ENCODE assay signal across 2 cellular contexts in the genomic region with DNA sequence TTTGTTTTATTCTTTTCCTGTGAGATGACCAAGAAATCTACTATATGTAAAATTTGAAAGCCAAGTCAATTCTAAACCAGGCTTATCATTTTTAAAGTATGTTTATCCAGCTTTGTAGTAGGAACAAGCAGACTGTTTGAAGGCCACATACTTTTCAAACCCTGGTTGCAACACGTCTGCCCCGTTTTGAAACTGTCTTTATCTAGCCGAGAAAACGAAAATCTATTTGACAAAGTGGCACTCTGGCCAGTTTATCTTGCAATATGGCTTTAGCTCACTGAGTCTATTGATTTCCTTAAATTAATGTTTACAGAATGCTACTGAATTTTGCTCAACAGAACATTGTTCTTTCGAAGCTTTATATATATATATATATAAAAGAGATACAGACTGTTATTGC.
TF ChIP-seq lines count a peak whose summit lies in the region.

No MANE protein-coding gene starts in this region.

TF ChIP-seq in WTC11, 78 proteins besides CTCF, POLR2A, EP300 and RAD21:
- no peak for TF ChIP-seq FOXK1 (CRISPR knock-in tag; IDR thresholded peaks at IDR 0.05)
- TF ChIP-seq ZNF416 (CRISPR knock-in tag; IDR thresholded peaks at IDR 0.05) = no peak
- TF ChIP-seq ZNF512 (CRISPR knock-in tag; IDR thresholded peaks at IDR 0.05; ENCODE audit: borderline replicate concordance) = no peak
- no peak for TF ChIP-seq TEAD1 (CRISPR knock-in tag; IDR thresholded peaks at IDR 0.05)
- no peak for TF ChIP-seq E2F5 (CRISPR knock-in tag; IDR thresholded peaks at IDR 0.05)
- no peak for TF ChIP-seq RELA (CRISPR knock-in tag; IDR thresholded peaks at IDR 0.05; ENCODE audit: borderline replicate concordance)
- TF ChIP-seq, protein P1, sequence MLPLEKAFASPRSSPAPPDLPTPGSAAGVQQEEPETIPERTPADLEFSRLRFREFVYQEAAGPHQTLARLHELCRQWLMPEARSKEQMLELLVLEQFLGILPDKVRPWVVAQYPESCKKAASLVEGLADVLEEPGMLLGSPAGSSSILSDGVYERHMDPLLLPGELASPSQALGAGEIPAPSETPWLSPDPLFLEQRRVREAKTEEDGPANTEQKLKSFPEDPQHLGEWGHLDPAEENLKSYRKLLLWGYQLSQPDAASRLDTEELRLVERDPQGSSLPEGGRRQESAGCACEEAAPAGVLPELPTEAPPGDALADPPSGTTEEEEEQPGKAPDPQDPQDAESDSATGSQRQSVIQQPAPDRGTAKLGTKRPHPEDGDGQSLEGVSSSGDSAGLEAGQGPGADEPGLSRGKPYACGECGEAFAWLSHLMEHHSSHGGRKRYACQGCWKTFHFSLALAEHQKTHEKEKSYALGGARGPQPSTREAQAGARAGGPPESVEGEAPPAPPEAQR (CRISPR knock-in tag; IDR thresholded peaks at IDR 0.05) = no peak
- TF ChIP-seq FOXP4 (CRISPR knock-in tag; IDR thresholded peaks at IDR 0.05) = no peak
- TF ChIP-seq NFATC4 (CRISPR knock-in tag; IDR thresholded peaks at IDR 0.05) = no peak
- no peak for TF ChIP-seq KAT7 (CRISPR knock-in tag; IDR thresholded peaks at IDR 0.05; ENCODE audit: borderline replicate concordance)
- no peak for TF ChIP-seq ZNF671 (CRISPR knock-in tag; IDR thresholded peaks at IDR 0.05)
- TF ChIP-seq SOX15 (CRISPR knock-in tag; IDR thresholded peaks at IDR 0.05) = no peak

TF ChIP-seq in HepG2, 621 proteins besides CTCF, POLR2A, EP300 and RAD21 (continues in another document):
- TF ChIP-seq ZNF234 (CRISPR knock-in tag; conservative IDR thresholded peaks at IDR 0.05) (no peak), CHD4 (IDR thresholded peaks at IDR 0.05; ENCODE audit: borderline replicate concordance, low read length) (no peak), ZNF503 (CRISPR knock-in tag; IDR thresholded peaks at IDR 0.05) (peak; percentile 80; the same call in 1 of the 2 replicates), MBD4 (IDR thresholded peaks at IDR 0.05; ENCODE audit: borderline replicate concordance, low read length) (peak; percentile 90), PAXIP1 (CRISPR knock-in tag; conservative IDR thresholded peaks at IDR 0.05) (peak; percentile 71), FOSL2 (CRISPR knock-in tag; IDR thresholded peaks at IDR 0.05) (peak; percentile 75), SIX1 (CRISPR knock-in tag; IDR thresholded peaks at IDR 0.05; ENCODE audit: borderline replicate concordance) (peak; percentile 66; the same call in 1 of the 2 replicates), HMG20A (CRISPR knock-in tag; IDR thresholded peaks at IDR 0.05; ENCODE audit: borderline replicate concordance) (peak; percentile 87), TBL1XR1 (IDR thresholded peaks at IDR 0.05; ENCODE audit: borderline replicate concordance, low read length, partially characterized antibody) (peak; percentile 43), MYNN (CRISPR knock-in tag; IDR thresholded peaks at IDR 0.05; ENCODE audit: low read depth) (no peak), ZNF24 (IDR thresholded peaks at IDR 0.05) (0 out of 2 replicates have a peak, but pooled peaks have one; percentile 8), REST (IDR thresholded peaks at IDR 0.05; ENCODE audit: borderline replicate concordance in 1 of 2, low read depth in 1 of 2, low read length in 2 of 2) (peak in 1 of 2 experiments; percentile 58; a peak in 2 of 4 replicates), FOXP4 (CRISPR knock-in tag; IDR thresholded peaks at IDR 0.05) (peak; percentile 83), KDM2A (CRISPR knock-in tag; IDR thresholded peaks at IDR 0.05; ENCODE audit: borderline replicate concordance, low read depth) (no peak), ZNF253 (CRISPR knock-in tag; IDR thresholded peaks at IDR 0.05; ENCODE audit: borderline replicate concordance) (no peak), PITX1 (CRISPR knock-in tag; IDR thresholded peaks at IDR 0.05) (peak; percentile 84), ZSCAN30 (CRISPR knock-in tag; IDR thresholded peaks at IDR 0.05) (no peak), FOXJ3 (CRISPR knock-in tag; IDR thresholded peaks at IDR 0.05; ENCODE audit: borderline replicate concordance) (peak; percentile 90; the same call in 1 of the 2 replicates), YEATS4 (CRISPR knock-in tag; IDR thresholded peaks at IDR 0.05; ENCODE audit: borderline replicate concordance) (0 out of 2 replicates have a peak, but pooled peaks have one; percentile 19), HDAC1 (CRISPR knock-in tag; IDR thresholded peaks at IDR 0.05) (peak; percentile 61), RXRB (CRISPR knock-in tag; IDR thresholded peaks at IDR 0.05; ENCODE audit: borderline replicate concordance) (peak; percentile 66; the same call in 1 of the 2 replicates)
- TF ChIP-seq, protein P2, sequence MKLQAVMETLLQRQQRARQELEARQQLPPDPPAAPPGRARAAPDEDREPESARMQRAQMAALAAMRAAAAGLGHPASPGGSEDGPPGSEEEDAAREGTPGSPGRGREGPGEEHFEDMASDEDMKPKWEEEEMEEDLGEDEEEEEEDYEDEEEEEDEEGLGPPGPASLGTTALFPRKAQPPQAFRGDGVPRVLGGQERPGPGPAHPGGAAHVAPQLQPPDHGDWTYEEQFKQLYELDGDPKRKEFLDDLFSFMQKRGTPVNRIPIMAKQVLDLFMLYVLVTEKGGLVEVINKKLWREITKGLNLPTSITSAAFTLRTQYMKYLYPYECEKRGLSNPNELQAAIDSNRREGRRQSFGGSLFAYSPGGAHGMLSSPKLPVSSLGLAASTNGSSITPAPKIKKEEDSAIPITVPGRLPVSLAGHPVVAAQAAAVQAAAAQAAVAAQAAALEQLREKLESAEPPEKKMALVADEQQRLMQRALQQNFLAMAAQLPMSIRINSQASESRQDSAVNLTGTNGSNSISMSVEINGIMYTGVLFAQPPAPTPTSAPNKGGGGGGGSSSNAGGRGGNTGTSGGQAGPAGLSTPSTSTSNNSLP (IDR thresholded peaks at IDR 0.05; ENCODE audit: low read depth, low read length) = peak; percentile 63; the same call in 1 of the 2 replicates
- TF ChIP-seq, protein P3, sequence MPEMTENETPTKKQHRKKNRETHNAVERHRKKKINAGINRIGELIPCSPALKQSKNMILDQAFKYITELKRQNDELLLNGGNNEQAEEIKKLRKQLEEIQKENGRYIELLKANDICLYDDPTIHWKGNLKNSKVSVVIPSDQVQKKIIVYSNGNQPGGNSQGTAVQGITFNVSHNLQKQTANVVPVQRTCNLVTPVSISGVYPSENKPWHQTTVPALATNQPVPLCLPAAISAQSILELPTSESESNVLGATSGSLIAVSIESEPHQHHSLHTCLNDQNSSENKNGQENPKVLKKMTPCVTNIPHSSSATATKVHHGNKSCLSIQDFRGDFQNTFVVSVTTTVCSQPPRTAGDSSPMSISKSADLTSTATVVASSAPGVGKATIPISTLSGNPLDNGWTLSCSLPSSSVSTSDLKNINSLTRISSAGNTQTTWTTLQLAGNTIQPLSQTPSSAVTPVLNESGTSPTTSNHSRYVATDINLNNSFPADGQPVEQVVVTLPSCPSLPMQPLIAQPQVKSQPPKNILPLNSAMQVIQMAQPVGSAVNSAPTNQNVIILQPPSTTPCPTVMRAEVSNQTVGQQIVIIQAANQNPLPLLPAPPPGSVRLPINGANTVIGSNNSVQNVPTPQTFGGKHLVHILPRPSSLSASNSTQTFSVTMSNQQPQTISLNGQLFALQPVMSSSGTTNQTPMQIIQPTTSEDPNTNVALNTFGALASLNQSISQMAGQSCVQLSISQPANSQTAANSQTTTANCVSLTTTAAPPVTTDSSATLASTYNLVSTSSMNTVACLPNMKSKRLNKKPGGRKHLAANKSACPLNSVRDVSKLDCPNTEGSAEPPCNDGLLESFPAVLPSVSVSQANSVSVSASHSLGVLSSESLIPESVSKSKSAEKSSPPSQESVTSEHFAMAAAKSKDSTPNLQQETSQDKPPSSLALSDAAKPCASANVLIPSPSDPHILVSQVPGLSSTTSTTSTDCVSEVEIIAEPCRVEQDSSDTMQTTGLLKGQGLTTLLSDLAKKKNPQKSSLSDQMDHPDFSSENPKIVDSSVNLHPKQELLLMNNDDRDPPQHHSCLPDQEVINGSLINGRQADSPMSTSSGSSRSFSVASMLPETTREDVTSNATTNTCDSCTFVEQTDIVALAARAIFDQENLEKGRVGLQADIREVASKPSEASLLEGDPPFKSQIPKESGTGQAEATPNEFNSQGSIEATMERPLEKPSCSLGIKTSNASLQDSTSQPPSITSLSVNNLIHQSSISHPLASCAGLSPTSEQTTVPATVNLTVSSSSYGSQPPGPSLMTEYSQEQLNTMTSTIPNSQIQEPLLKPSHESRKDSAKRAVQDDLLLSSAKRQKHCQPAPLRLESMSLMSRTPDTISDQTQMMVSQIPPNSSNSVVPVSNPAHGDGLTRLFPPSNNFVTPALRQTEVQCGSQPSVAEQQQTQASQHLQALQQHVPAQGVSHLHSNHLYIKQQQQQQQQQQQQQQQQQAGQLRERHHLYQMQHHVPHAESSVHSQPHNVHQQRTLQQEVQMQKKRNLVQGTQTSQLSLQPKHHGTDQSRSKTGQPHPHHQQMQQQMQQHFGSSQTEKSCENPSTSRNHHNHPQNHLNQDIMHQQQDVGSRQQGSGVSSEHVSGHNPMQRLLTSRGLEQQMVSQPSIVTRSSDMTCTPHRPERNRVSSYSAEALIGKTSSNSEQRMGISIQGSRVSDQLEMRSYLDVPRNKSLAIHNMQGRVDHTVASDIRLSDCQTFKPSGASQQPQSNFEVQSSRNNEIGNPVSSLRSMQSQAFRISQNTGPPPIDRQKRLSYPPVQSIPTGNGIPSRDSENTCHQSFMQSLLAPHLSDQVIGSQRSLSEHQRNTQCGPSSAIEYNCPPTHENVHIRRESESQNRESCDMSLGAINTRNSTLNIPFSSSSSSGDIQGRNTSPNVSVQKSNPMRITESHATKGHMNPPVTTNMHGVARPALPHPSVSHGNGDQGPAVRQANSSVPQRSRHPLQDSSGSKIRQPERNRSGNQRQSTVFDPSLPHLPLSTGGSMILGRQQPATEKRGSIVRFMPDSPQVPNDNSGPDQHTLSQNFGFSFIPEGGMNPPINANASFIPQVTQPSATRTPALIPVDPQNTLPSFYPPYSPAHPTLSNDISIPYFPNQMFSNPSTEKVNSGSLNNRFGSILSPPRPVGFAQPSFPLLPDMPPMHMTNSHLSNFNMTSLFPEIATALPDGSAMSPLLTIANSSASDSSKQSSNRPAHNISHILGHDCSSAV (CRISPR knock-in tag; IDR thresholded peaks at IDR 0.05; ENCODE audit: borderline replicate concordance) = no peak
